In the genomic region with DNA sequence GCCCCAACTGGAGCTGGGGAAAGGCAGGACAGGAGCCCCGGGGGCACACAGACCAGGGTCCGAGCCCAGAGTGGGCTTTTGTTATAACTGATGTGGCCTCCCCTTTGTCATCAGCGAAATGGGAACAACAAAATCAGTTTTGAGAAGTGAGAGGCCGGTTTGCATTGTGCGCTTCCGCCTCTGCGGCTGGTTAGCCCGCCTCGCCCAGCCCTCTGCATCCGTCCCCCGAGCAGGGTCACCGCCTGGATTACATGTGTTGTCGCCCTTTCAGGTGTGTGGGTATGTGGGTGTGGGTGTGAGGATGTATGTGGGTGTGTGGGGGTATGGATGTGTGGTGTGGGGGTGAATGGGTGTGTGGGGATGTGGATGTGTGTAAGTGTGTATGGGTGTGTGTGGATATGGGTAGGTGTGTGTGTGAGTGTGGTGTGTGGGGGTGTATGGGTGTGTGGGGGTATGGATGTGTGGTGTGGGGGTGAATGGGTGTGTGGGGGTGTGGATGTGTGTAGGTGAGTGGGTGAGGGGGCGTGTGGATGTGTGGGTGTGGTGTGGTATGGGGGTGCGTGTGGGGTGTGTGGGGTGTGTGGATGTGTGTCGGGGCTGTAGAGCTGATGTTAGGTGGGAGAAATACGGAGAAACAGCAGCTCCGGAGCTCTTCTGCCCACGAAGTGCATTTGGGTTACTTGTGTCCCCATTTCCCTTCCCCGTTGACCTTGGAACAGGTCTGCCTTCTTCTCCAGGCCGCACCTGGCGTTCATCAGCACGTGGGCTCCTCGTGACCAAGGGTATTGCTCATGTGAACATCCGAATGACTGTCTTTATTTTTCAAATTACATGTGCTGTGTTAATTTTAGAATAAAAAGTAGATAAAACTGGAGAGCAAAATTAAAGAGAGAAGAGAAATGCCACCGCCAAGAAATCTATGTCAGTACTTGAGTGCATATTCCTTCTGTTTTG, we compare ENCODE assay signal across 16 cellular contexts.
"Had no signal": no experiment of that assay in that cellular context is flagged by ENCODE, and none has a peak within 500 bp of the region (broad histone marks: within the 10 kb centered on the region; RNA-seq: fewer than 3 reads in every experiment).

No MANE protein-coding gene starts in this region.

- H3K27ac Mint-ChIP-seq: activated CD4-positive, alpha-beta memory T cell treated with anti-CD3 and anti-CD28 coated beads for 36 hours; activated CD8-positive, alpha-beta memory T cell treated with anti-CD3 and anti-CD28 coated beads, Interleukin-2, amount 10 ng/mL, durations not matched to agents 7 days and 5 days; activated naive CD4-positive, alpha-beta T cell treated with anti-CD3 and anti-CD28 coated beads for 36 hours; immature natural killer cell had no signal

- H3K4me3 Mint-ChIP-seq: activated CD4-positive, alpha-beta memory T cell treated with anti-CD3 and anti-CD28 coated beads for 36 hours; activated CD8-positive, alpha-beta memory T cell treated with anti-CD3 and anti-CD28 coated beads, Interleukin-2, amount 10 ng/mL, durations not matched to agents 7 days and 5 days; activated naive CD4-positive, alpha-beta T cell treated with anti-CD3 and anti-CD28 coated beads for 36 hours had no signal

- DNase-seq: activated CD4-positive, alpha-beta memory T cell treated with anti-CD3 and anti-CD28 coated beads for 36 hours; activated CD8-positive, alpha-beta memory T cell treated with anti-CD3 and anti-CD28 coated beads, Interleukin-2, amount 10 ng/mL, durations not matched to agents 7 days and 5 days; activated naive CD4-positive, alpha-beta T cell treated with anti-CD3 and anti-CD28 coated beads for 36 hours; activated T-cell treated with anti-CD3 and anti-CD28 coated beads, Interleukin-2, amount 50 U/mL, for 1 hour; effector CD8-positive, alpha-beta T cell; heart left ventricle; kidney glomerular epithelial cell; left ventricle myocardium inferior; mammary epithelial cell; pancreas; stimulated activated naive CD4-positive, alpha-beta T cell treated with Interleukin-2 at 50 U/mL for 16 hours; SW 1271; T-helper 2 cell; WERI-Rb-1 had no signal

- H3K36me3 Mint-ChIP-seq: activated CD4-positive, alpha-beta memory T cell treated with anti-CD3 and anti-CD28 coated beads for 36 hours; activated CD8-positive, alpha-beta memory T cell treated with anti-CD3 and anti-CD28 coated beads, Interleukin-2, amount 10 ng/mL, durations not matched to agents 7 days and 5 days; immature natural killer cell had no signal

- ATAC-seq: activated CD8-positive, alpha-beta memory T cell treated with anti-CD3 and anti-CD28 coated beads, Interleukin-2, amount 10 ng/mL, durations not matched to agents 7 days and 5 days; gastroesophageal sphincter had no signal

- H3K9me3 Mint-ChIP-seq: immature natural killer cell had no signal

- FAIRE-seq: pancreas had no signal
